Comparison of ENCODE assay signal across 17 cellular contexts in genomic region chr6:136371951-136372350, GRCh38.
DNase-seq lines count a peak whose midpoint lies in the region; ATAC-seq, FAIRE-seq and TF ChIP-seq lines count a peak whose summit lies in the region.
"Had no signal": no experiment of that assay in that cellular context is flagged by ENCODE, and none has a peak within 500 bp of the region (broad histone marks: within the 10 kb centered on the region; RNA-seq: fewer than 3 reads in every experiment).

No MANE protein-coding gene starts in this region.

- no peak overlapping the region for H3K27ac Mint-ChIP-seq in astrocyte (ENCODE audit: unreplicated experiment)

- H3K36me3 ChIP-seq in astrocyte (ENCODE audit: insufficient read depth, low read length) (no peaks in the 10 kb centered on the region), colonic mucosa (no peaks in the 10 kb centered on the region)

- no peak overlapping the region for H3K4me3 Mint-ChIP-seq in astrocyte (ENCODE audit: unreplicated experiment)

- no peaks in the 10 kb centered on the region for H4K20me1 ChIP-seq in astrocyte (ENCODE audit: insufficient read depth, low read length)

- intact Hi-C loops in colonic mucosa (cut with DNase I): no loop called here

- no peaks in the 10 kb centered on the region for H3K36me3 Mint-ChIP-seq in astrocyte (ENCODE audit: low read depth, unreplicated experiment)

- H3K27ac ChIP-seq in astrocyte (ENCODE audit: low read depth, low read length): no peak overlapping the region
- H3K27ac ChIP-seq in colonic mucosa: no peak overlapping the region
- H3K27ac ChIP-seq: C4-2B had no signal

- peak overlapping the region; percentile 24 for H3K4me2 ChIP-seq in astrocyte (ENCODE audit: low read length)

- H3K27me3 Mint-ChIP-seq in astrocyte (ENCODE audit: low read depth, unreplicated experiment): no peaks in the 10 kb centered on the region

- no peak for FAIRE-seq in astrocyte (lab: Jason Lieb, UNC)
- FAIRE-seq: GM12891 had no signal

- no peak overlapping the region for H3K9ac ChIP-seq in astrocyte (ENCODE audit: low read length)
- no peak overlapping the region for H3K9ac ChIP-seq in colonic mucosa (ENCODE audit: low read depth in 2 of 2, low read length in 2 of 2)

- peak; percentile 11 for DNase-seq in AG08395 (ENCODE audit: low spot score)
- DNase-seq in M059J (ENCODE audit: low read depth): peak; percentile 10
- DNase-seq in astrocyte (ENCODE audit: low read depth): peak; percentile 60
- peak; percentile 47 for DNase-seq in fibroblast of the aortic adventitia (ENCODE audit: low read depth)
- no peak for DNase-seq in activated CD4-positive, alpha-beta T cell treated with anti-CD3 and anti-CD28 coated beads for 1 hour
- DNase-seq in colonic mucosa: no peak
- no peak for DNase-seq in NCI-H748 (lab: John Stamatoyannopoulos, UW; ENCODE audit: unreplicated experiment)
- DNase-seq: Caco-2, GOT3, KG1, MM.1S, NCI-H1105, NCI-H1694 treated with DMSO at 0.1 percent for 48 hours, NCI-H69 had no signal

- H3K27me3 ChIP-seq in astrocyte (ENCODE audit: insufficient read depth, low read length) (no peaks in the 10 kb centered on the region), colonic mucosa (no peaks in the 10 kb centered on the region)

- H3K4me1 ChIP-seq in astrocyte (ENCODE audit: insufficient read depth, low read length) (no peaks in the 10 kb centered on the region), colonic mucosa (no peaks in the 10 kb centered on the region)
- H3K4me1 ChIP-seq: Caco-2 had no signal

- no peak for ATAC-seq in GM21786 (IDR thresholded peaks at IDR 0.05; ENCODE audit: unreplicated experiment)

- no peaks in the 10 kb centered on the region for H3K79me2 ChIP-seq in astrocyte (ENCODE audit: insufficient read depth, low read length)

- H3K4me3 ChIP-seq in astrocyte (ENCODE audit: insufficient read depth, low read depth, low read length): no peak overlapping the region
- no peak overlapping the region for H3K4me3 ChIP-seq in fibroblast of the aortic adventitia (ENCODE audit: low read depth, low read length)
- H3K4me3 ChIP-seq in colonic mucosa: no peak overlapping the region

- no peak for TF ChIP-seq CTCF in astrocyte (IDR thresholded peaks at IDR 0.05; ENCODE audit: insufficient read depth, low read depth, low read length)
- no peak for TF ChIP-seq CTCF in fibroblast of the aortic adventitia (IDR thresholded peaks at IDR 0.05; ENCODE audit: insufficient read depth, low read length)
- TF ChIP-seq CTCF in colonic mucosa (IDR thresholded peaks at IDR 0.05): no peak

- H3K9me3 ChIP-seq in astrocyte (ENCODE audit: insufficient read depth, low read depth, low read length) (no peaks in the 10 kb centered on the region), colonic mucosa (no peaks in the 10 kb centered on the region)
- H3K9me3 ChIP-seq: Caco-2 had no signal

- H2AFZ ChIP-seq in astrocyte (ENCODE audit: low read depth, low read length): peak overlapping the region; percentile 28

- no peaks in the 10 kb centered on the region for H3K9me3 Mint-ChIP-seq in astrocyte (ENCODE audit: unreplicated experiment)

- no peaks in the 10 kb centered on the region for H3K4me1 Mint-ChIP-seq in astrocyte (ENCODE audit: low read depth, unreplicated experiment)

Comparison
In these comparisons a context has a peak if more than half of its experiments do, and no peak if none do; other contexts are left out.
1. DNase-seq: peak in AG08395 (single experiment), M059J (single experiment), astrocyte (single experiment) and fibroblast of the aortic adventitia (single experiment); none in activated CD4-positive, alpha-beta T cell treated with anti-CD3 and anti-CD28 coated beads for 1 hour (single experiment), colonic mucosa (single experiment) and NCI-H748 (single experiment).